ENCODE assay signal across 1 cellular context in the genomic region with DNA sequence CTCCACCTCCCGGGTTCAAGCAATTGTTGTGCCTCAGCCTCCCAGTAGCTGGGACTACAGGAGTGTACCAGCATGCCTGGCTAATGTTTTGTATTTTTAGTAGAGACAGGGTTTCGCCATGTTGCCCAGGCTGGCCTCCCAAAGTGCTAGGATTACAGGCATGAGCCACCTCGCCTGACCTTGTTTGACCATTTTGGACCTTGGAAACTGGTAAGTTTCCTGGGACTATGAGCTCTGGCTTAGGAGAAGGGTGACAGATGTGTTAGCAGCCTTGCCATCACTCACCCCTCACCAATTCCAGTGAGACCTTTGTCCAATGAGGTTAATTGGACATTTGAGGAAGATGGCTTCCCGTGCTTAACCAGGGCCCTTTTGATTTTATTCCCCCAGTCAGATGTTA.
A peak's percentile ranks its signal among the peaks of the same experiment; 100 is the strongest.
TF ChIP-seq lines count a peak whose summit lies in the region.

No MANE protein-coding gene starts in this region.

TF ChIP-seq in HepG2, 621 proteins besides CTCF, POLR2A, EP300 and RAD21 (continued from another document and continues in another):
- no peak for TF ChIP-seq ZNF687 (CRISPR knock-in tag; IDR thresholded peaks at IDR 0.05)
- TF ChIP-seq KLF6 (CRISPR knock-in tag; IDR thresholded peaks at IDR 0.05) = no peak
- TF ChIP-seq RXRA (CRISPR knock-in tag; IDR thresholded peaks at IDR 0.05) = peak; percentile 52; the same call in 1 of the 2 replicates
- TF ChIP-seq PRPF4 (IDR thresholded peaks at IDR 0.05; ENCODE audit: low read depth, low read length, poor library complexity, severe bottlenecking) = no peak
- TF ChIP-seq, protein P1, sequence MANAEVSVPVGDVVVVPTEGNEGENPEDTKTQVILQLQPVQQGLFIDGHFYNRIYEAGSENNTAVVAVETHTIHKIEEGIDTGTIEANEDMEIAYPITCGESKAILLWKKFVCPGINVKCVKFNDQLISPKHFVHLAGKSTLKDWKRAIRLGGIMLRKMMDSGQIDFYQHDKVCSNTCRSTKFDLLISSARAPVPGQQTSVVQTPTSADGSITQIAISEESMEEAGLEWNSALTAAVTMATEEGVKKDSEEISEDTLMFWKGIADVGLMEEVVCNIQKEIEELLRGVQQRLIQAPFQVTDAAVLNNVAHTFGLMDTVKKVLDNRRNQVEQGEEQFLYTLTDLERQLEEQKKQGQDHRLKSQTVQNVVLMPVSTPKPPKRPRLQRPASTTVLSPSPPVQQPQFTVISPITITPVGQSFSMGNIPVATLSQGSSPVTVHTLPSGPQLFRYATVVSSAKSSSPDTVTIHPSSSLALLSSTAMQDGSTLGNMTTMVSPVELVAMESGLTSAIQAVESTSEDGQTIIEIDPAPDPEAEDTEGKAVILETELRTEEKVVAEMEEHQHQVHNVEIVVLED (CRISPR knock-in tag; IDR thresholded peaks at IDR 0.05; ENCODE audit: borderline replicate concordance) = no peak
- TF ChIP-seq, protein P2, sequence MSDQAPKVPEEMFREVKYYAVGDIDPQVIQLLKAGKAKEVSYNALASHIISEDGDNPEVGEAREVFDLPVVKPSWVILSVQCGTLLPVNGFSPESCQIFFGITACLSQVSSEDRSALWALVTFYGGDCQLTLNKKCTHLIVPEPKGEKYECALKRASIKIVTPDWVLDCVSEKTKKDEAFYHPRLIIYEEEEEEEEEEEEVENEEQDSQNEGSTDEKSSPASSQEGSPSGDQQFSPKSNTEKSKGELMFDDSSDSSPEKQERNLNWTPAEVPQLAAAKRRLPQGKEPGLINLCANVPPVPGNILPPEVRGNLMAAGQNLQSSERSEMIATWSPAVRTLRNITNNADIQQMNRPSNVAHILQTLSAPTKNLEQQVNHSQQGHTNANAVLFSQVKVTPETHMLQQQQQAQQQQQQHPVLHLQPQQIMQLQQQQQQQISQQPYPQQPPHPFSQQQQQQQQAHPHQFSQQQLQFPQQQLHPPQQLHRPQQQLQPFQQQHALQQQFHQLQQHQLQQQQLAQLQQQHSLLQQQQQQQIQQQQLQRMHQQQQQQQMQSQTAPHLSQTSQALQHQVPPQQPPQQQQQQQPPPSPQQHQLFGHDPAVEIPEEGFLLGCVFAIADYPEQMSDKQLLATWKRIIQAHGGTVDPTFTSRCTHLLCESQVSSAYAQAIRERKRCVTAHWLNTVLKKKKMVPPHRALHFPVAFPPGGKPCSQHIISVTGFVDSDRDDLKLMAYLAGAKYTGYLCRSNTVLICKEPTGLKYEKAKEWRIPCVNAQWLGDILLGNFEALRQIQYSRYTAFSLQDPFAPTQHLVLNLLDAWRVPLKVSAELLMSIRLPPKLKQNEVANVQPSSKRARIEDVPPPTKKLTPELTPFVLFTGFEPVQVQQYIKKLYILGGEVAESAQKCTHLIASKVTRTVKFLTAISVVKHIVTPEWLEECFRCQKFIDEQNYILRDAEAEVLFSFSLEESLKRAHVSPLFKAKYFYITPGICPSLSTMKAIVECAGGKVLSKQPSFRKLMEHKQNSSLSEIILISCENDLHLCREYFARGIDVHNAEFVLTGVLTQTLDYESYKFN (CRISPR knock-in tag; conservative IDR thresholded peaks at IDR 0.05) = peak; percentile 46; the same call in 1 of the 2 replicates
- TF ChIP-seq ZNF788 (CRISPR knock-in tag; IDR thresholded peaks at IDR 0.05; ENCODE audit: borderline replicate concordance) = no peak
- no peak for TF ChIP-seq NCOA1 (CRISPR knock-in tag; IDR thresholded peaks at IDR 0.05)
- TF ChIP-seq, protein P3, sequence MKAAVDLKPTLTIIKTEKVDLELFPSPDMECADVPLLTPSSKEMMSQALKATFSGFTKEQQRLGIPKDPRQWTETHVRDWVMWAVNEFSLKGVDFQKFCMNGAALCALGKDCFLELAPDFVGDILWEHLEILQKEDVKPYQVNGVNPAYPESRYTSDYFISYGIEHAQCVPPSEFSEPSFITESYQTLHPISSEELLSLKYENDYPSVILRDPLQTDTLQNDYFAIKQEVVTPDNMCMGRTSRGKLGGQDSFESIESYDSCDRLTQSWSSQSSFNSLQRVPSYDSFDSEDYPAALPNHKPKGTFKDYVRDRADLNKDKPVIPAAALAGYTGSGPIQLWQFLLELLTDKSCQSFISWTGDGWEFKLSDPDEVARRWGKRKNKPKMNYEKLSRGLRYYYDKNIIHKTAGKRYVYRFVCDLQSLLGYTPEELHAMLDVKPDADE (CRISPR knock-in tag; IDR thresholded peaks at IDR 0.05) = no peak
- no peak for TF ChIP-seq ZNF441 (CRISPR knock-in tag; IDR thresholded peaks at IDR 0.05; ENCODE audit: borderline replicate concordance)
- TF ChIP-seq CEBPB (IDR thresholded peaks at IDR 0.05; ENCODE audit: borderline replicate concordance, low read depth, low read length) = no peak
- TF ChIP-seq, protein P4, sequence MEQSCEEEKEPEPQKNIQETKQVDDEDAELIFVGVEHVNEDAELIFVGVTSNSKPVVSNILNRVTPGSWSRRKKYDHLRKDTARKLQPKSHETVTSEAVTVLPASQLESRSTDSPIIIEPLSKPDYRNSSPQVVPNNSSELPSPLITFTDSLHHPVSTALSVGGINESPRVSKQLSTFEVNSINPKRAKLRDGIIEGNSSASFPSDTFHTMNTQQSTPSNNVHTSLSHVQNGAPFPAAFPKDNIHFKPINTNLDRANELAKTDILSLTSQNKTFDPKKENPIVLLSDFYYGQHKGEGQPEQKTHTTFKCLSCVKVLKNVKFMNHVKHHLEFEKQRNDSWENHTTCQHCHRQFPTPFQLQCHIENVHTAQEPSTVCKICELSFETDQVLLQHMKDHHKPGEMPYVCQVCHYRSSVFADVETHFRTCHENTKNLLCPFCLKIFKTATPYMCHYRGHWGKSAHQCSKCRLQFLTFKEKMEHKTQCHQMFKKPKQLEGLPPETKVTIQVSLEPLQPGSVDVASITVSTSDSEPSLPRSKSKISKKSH (CRISPR knock-in tag; IDR thresholded peaks at IDR 0.05; ENCODE audit: borderline replicate concordance) = no peak
- TF ChIP-seq ZNF879 (CRISPR knock-in tag; IDR thresholded peaks at IDR 0.05) = no peak
- TF ChIP-seq ZNF142 (CRISPR knock-in tag; IDR thresholded peaks at IDR 0.05) = no peak
- TF ChIP-seq NFIC (IDR thresholded peaks at IDR 0.05; ENCODE audit: low read length) = no peak
- no peak for TF ChIP-seq SIN3A (IDR thresholded peaks at IDR 0.05; ENCODE audit: borderline replicate concordance, low read depth, low read length)
- no peak for TF ChIP-seq NKX3-1 (CRISPR knock-in tag; IDR thresholded peaks at IDR 0.05)
- no peak for TF ChIP-seq EEA1 (CRISPR knock-in tag; IDR thresholded peaks at IDR 0.05; ENCODE audit: borderline replicate concordance)
- no peak for TF ChIP-seq TEAD2 (CRISPR knock-in tag; IDR thresholded peaks at IDR 0.05)
- no peak for TF ChIP-seq HMGA1 (CRISPR knock-in tag; conservative IDR thresholded peaks at IDR 0.05)
- no peak for TF ChIP-seq YY1 (IDR thresholded peaks at IDR 0.05; ENCODE audit: insufficient read depth, insufficient replicate concordance, low read depth, low read length)
- TF ChIP-seq ZNF180 (CRISPR knock-in tag; IDR thresholded peaks at IDR 0.05; ENCODE audit: borderline replicate concordance, low read depth) = no peak
- 0 out of 2 replicates have a peak, but pooled peaks have one; percentile 8 for TF ChIP-seq NR2C2 (CRISPR knock-in tag; IDR thresholded peaks at IDR 0.05; ENCODE audit: borderline replicate concordance)
- no peak for TF ChIP-seq XRCC5 (optimal IDR thresholded peaks at IDR 0.05; ENCODE audit: low read length)
- no peak for TF ChIP-seq MTF2 (CRISPR knock-in tag; IDR thresholded peaks at IDR 0.05; ENCODE audit: borderline replicate concordance)
- no peak for TF ChIP-seq FOSL1 (CRISPR knock-in tag; IDR thresholded peaks at IDR 0.05; ENCODE audit: borderline replicate concordance)
- TF ChIP-seq ZBTB8A (CRISPR knock-in tag; IDR thresholded peaks at IDR 0.05; ENCODE audit: borderline replicate concordance, low read depth) = no peak
- no peak for TF ChIP-seq ZNF382 (CRISPR knock-in tag; IDR thresholded peaks at IDR 0.05; ENCODE audit: borderline replicate concordance)
- no peak for TF ChIP-seq JUN (CRISPR knock-in tag; IDR thresholded peaks at IDR 0.05)
- TF ChIP-seq CBFB (CRISPR knock-in tag; IDR thresholded peaks at IDR 0.05) = no peak
- no peak for TF ChIP-seq ZNF746 (CRISPR knock-in tag; IDR thresholded peaks at IDR 0.05)
- no peak for TF ChIP-seq ZNF276 (CRISPR knock-in tag; IDR thresholded peaks at IDR 0.05; ENCODE audit: low read depth)
- no peak for TF ChIP-seq XBP1 (CRISPR knock-in tag; IDR thresholded peaks at IDR 0.05)
- TF ChIP-seq ZNF230 (CRISPR knock-in tag; IDR thresholded peaks at IDR 0.05) = no peak
- no peak for TF ChIP-seq ZNF253 (CRISPR knock-in tag; IDR thresholded peaks at IDR 0.05; ENCODE audit: borderline replicate concordance)
- TF ChIP-seq ZNF160 (CRISPR knock-in tag; IDR thresholded peaks at IDR 0.05) = no peak
- 0 out of 2 replicates have a peak, but pooled peaks have one; percentile 52 for TF ChIP-seq ZNF644 (CRISPR knock-in tag; IDR thresholded peaks at IDR 0.05; ENCODE audit: low read depth)
